In the genomic region with DNA sequence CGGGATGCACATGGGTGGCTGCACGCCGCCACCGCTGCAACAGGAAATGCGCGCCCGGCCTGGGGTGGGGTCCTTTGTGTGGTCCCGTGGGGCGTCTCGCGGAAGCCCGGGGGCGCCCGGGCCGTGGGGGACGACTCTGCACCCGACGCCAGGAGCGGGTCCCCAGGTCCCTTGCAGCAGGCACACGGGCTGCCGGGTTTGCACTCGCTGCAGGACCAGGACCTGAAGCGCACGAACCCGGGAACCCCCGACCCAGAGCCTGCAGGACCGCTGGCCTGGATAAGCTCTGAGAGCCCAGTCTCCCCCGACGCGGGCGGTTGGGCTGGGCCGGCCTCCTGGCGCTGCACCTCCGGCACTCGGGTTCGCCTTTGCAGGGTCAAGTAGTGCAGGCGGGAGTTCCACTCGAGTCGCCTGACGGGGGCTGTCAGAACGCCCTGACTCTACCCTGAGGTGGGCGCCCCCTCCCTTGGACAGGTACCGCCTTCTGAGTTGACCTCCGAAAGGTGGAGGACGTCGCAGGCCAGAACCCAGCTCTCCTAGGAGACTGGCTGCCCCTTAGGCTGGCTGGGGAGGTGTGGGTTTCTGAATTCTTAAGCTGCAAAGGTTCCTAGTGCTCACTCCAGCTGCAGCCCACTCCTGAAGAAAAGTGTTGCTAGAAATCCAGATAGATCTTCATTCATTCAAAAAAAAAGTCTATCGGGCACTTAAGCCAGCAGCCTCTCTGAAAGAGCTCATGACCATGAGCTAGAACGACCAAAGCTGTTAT, we compare ENCODE assay signal across 1 cellular context.
TF ChIP-seq lines count a peak whose summit lies in the region.

No MANE protein-coding gene starts in this region.

TF ChIP-seq in HepG2, 621 proteins besides CTCF, POLR2A, EP300 and RAD21 (continued from another document and continues in another):
- no peak for TF ChIP-seq ZNF564 (CRISPR knock-in tag; IDR thresholded peaks at IDR 0.05)
- 0 out of 2 replicates have a peak, but pooled peaks have one; percentile 11 for TF ChIP-seq MEIS2 (CRISPR knock-in tag; IDR thresholded peaks at IDR 0.05)
- no peak for TF ChIP-seq ZNF670 (CRISPR knock-in tag; IDR thresholded peaks at IDR 0.05; ENCODE audit: borderline replicate concordance)
- TF ChIP-seq, protein P1, sequence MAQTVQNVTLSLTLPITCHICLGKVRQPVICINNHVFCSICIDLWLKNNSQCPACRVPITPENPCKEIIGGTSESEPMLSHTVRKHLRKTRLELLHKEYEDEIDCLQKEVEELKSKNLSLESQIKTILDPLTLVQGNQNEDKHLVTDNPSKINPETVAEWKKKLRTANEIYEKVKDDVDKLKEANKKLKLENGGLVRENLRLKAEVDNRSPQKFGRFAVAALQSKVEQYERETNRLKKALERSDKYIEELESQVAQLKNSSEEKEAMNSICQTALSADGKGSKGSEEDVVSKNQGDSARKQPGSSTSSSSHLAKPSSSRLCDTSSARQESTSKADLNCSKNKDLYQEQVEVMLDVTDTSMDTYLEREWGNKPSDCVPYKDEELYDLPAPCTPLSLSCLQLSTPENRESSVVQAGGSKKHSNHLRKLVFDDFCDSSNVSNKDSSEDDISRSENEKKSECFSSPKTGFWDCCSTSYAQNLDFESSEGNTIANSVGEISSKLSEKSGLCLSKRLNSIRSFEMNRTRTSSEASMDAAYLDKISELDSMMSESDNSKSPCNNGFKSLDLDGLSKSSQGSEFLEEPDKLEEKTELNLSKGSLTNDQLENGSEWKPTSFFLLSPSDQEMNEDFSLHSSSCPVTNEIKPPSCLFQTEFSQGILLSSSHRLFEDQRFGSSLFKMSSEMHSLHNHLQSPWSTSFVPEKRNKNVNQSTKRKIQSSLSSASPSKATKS (CRISPR knock-in tag; IDR thresholded peaks at IDR 0.05): no peak
- no peak for TF ChIP-seq ZNF235 (CRISPR knock-in tag; IDR thresholded peaks at IDR 0.05; ENCODE audit: borderline replicate concordance)
- TF ChIP-seq RBFOX2 (IDR thresholded peaks at IDR 0.05; ENCODE audit: low read depth, low read length): no peak; the same call in none of the 2 replicates
- TF ChIP-seq ZNF558 (CRISPR knock-in tag; IDR thresholded peaks at IDR 0.05; ENCODE audit: borderline replicate concordance): no peak
- no peak for TF ChIP-seq SAFB2 (CRISPR knock-in tag; IDR thresholded peaks at IDR 0.05; ENCODE audit: borderline replicate concordance, low read depth)
- no peak for TF ChIP-seq ZNF724P (CRISPR knock-in tag; IDR thresholded peaks at IDR 0.05; ENCODE audit: borderline replicate concordance)
- 0 out of 2 replicates have a peak, but pooled peaks have one; percentile 62 for TF ChIP-seq ZBTB42 (CRISPR knock-in tag; IDR thresholded peaks at IDR 0.05)
- TF ChIP-seq ZSCAN29 (CRISPR knock-in tag; conservative IDR thresholded peaks at IDR 0.05): no peak
- TF ChIP-seq REXO4 (CRISPR knock-in tag; IDR thresholded peaks at IDR 0.05; ENCODE audit: borderline replicate concordance): no peak
- no peak for TF ChIP-seq DMAP1 (CRISPR knock-in tag; IDR thresholded peaks at IDR 0.05)
- no peak for TF ChIP-seq DNMT1 (CRISPR knock-in tag; IDR thresholded peaks at IDR 0.05)
- no peak for TF ChIP-seq GABPA (IDR thresholded peaks at IDR 0.05; ENCODE audit: low read depth, low read length)
- no peak for TF ChIP-seq GABPA (CRISPR knock-in tag; IDR thresholded peaks at IDR 0.05; ENCODE audit: low read depth)
- no peak for TF ChIP-seq KLF16 (CRISPR knock-in tag; IDR thresholded peaks at IDR 0.05)
- TF ChIP-seq, protein P2, sequence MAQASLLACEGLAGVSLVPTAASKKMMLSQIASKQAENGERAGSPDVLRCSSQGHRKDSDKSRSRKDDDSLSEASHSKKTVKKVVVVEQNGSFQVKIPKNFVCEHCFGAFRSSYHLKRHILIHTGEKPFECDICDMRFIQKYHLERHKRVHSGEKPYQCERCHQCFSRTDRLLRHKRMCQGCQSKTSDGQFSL (CRISPR knock-in tag; IDR thresholded peaks at IDR 0.05): no peak
- TF ChIP-seq ETV5 (CRISPR knock-in tag; IDR thresholded peaks at IDR 0.05; ENCODE audit: borderline replicate concordance): no peak; the same call in 1 of the 2 replicates
- TF ChIP-seq PCBP2 (optimal IDR thresholded peaks at IDR 0.05; ENCODE audit: low read depth, low read length, poor library complexity, severe bottlenecking): no peak
- no peak for TF ChIP-seq KMT2B (CRISPR knock-in tag; IDR thresholded peaks at IDR 0.05)
- TF ChIP-seq, protein P3, sequence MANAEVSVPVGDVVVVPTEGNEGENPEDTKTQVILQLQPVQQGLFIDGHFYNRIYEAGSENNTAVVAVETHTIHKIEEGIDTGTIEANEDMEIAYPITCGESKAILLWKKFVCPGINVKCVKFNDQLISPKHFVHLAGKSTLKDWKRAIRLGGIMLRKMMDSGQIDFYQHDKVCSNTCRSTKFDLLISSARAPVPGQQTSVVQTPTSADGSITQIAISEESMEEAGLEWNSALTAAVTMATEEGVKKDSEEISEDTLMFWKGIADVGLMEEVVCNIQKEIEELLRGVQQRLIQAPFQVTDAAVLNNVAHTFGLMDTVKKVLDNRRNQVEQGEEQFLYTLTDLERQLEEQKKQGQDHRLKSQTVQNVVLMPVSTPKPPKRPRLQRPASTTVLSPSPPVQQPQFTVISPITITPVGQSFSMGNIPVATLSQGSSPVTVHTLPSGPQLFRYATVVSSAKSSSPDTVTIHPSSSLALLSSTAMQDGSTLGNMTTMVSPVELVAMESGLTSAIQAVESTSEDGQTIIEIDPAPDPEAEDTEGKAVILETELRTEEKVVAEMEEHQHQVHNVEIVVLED (CRISPR knock-in tag; IDR thresholded peaks at IDR 0.05; ENCODE audit: borderline replicate concordance): peak; percentile 18; the same call in 1 of the 2 replicates
- no peak for TF ChIP-seq ZNF230 (CRISPR knock-in tag; IDR thresholded peaks at IDR 0.05)
- TF ChIP-seq CBFB (CRISPR knock-in tag; IDR thresholded peaks at IDR 0.05): no peak
- 0 out of 2 replicates have a peak, but pooled peaks have one; percentile 66 for TF ChIP-seq ZNF776 (CRISPR knock-in tag; IDR thresholded peaks at IDR 0.05)
- TF ChIP-seq, protein P4, sequence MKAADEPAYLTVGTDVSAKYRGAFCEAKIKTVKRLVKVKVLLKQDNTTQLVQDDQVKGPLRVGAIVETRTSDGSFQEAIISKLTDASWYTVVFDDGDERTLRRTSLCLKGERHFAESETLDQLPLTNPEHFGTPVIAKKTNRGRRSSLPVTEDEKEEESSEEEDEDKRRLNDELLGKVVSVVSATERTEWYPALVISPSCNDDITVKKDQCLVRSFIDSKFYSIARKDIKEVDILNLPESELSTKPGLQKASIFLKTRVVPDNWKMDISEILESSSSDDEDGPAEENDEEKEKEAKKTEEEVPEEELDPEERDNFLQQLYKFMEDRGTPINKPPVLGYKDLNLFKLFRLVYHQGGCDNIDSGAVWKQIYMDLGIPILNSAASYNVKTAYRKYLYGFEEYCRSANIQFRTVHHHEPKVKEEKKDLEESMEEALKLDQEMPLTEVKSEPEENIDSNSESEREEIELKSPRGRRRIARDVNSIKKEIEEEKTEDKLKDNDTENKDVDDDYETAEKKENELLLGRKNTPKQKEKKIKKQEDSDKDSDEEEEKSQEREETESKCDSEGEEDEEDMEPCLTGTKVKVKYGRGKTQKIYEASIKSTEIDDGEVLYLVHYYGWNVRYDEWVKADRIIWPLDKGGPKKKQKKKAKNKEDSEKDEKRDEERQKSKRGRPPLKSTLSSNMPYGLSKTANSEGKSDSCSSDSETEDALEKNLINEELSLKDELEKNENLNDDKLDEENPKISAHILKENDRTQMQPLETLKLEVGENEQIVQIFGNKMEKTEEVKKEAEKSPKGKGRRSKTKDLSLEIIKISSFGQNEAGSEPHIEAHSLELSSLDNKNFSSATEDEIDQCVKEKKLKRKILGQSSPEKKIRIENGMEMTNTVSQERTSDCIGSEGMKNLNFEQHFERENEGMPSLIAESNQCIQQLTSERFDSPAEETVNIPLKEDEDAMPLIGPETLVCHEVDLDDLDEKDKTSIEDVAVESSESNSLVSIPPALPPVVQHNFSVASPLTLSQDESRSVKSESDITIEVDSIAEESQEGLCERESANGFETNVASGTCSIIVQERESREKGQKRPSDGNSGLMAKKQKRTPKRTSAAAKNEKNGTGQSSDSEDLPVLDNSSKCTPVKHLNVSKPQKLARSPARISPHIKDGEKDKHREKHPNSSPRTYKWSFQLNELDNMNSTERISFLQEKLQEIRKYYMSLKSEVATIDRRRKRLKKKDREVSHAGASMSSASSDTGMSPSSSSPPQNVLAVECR (CRISPR knock-in tag; IDR thresholded peaks at IDR 0.05; ENCODE audit: borderline replicate concordance): peak; percentile 55
- no peak for TF ChIP-seq CBX1 (IDR thresholded peaks at IDR 0.05; ENCODE audit: low read depth)
- TF ChIP-seq SMARCE1 (IDR thresholded peaks at IDR 0.05; ENCODE audit: borderline replicate concordance): no peak
- no peak for TF ChIP-seq ZNF746 (CRISPR knock-in tag; IDR thresholded peaks at IDR 0.05)
- TF ChIP-seq RFX1 (IDR thresholded peaks at IDR 0.05): no peak
- no peak for TF ChIP-seq NFKBIZ (CRISPR knock-in tag; IDR thresholded peaks at IDR 0.05)
- TF ChIP-seq, protein P5, sequence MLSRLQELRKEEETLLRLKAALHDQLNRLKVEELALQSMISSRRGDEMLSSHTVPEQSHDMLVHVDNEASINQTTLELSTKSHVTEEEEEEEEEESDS (CRISPR knock-in tag; IDR thresholded peaks at IDR 0.05; ENCODE audit: borderline replicate concordance): 0 out of 2 replicates have a peak, but pooled peaks have one; percentile 46
- no peak for TF ChIP-seq SIX4 (CRISPR knock-in tag; IDR thresholded peaks at IDR 0.05)
- TF ChIP-seq ZNF329 (CRISPR knock-in tag; IDR thresholded peaks at IDR 0.05; ENCODE audit: low read depth): no peak
- TF ChIP-seq, protein P6, sequence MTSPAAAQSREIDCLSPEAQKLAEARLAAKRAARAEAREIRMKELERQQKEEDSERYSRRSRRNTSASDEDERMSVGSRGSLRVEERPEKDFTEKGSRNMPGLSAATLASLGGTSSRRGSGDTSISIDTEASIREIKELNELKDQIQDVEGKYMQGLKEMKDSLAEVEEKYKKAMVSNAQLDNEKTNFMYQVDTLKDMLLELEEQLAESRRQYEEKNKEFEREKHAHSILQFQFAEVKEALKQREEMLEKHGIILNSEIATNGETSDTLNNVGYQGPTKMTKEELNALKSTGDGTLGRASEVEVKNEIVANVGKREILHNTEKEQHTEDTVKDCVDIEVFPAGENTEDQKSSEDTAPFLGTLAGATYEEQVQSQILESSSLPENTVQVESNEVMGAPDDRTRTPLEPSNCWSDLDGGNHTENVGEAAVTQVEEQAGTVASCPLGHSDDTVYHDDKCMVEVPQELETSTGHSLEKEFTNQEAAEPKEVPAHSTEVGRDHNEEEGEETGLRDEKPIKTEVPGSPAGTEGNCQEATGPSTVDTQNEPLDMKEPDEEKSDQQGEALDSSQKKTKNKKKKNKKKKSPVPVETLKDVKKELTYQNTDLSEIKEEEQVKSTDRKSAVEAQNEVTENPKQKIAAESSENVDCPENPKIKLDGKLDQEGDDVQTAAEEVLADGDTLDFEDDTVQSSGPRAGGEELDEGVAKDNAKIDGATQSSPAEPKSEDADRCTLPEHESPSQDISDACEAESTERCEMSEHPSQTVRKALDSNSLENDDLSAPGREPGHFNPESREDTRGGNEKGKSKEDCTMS (CRISPR knock-in tag; conservative IDR thresholded peaks at IDR 0.05): no peak
- no peak for TF ChIP-seq FOXA1 (IDR thresholded peaks at IDR 0.05)
- TF ChIP-seq FOXA1 (CRISPR knock-in tag; IDR thresholded peaks at IDR 0.05): no peak
- TF ChIP-seq LCORL (IDR thresholded peaks at IDR 0.05): no peak
- TF ChIP-seq LCORL (CRISPR knock-in tag; IDR thresholded peaks at IDR 0.05): no peak
- TF ChIP-seq ZNF619 (CRISPR knock-in tag; IDR thresholded peaks at IDR 0.05): no peak
- TF ChIP-seq, protein P7, sequence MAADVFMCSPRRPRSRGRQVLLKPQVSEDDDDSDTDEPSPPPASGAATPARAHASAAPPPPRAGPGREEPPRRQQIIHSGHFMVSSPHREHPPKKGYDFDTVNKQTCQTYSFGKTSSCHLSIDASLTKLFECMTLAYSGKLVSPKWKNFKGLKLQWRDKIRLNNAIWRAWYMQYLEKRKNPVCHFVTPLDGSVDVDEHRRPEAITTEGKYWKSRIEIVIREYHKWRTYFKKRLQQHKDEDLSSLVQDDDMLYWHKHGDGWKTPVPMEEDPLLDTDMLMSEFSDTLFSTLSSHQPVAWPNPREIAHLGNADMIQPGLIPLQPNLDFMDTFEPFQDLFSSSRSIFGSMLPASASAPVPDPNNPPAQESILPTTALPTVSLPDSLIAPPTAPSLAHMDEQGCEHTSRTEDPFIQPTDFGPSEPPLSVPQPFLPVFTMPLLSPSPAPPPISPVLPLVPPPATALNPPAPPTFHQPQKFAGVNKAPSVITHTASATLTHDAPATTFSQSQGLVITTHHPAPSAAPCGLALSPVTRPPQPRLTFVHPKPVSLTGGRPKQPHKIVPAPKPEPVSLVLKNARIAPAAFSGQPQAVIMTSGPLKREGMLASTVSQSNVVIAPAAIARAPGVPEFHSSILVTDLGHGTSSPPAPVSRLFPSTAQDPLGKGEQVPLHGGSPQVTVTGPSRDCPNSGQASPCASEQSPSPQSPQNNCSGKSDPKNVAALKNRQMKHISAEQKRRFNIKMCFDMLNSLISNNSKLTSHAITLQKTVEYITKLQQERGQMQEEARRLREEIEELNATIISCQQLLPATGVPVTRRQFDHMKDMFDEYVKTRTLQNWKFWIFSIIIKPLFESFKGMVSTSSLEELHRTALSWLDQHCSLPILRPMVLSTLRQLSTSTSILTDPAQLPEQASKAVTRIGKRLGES (CRISPR knock-in tag; IDR thresholded peaks at IDR 0.05; ENCODE audit: borderline replicate concordance): no peak
- TF ChIP-seq, protein P8, sequence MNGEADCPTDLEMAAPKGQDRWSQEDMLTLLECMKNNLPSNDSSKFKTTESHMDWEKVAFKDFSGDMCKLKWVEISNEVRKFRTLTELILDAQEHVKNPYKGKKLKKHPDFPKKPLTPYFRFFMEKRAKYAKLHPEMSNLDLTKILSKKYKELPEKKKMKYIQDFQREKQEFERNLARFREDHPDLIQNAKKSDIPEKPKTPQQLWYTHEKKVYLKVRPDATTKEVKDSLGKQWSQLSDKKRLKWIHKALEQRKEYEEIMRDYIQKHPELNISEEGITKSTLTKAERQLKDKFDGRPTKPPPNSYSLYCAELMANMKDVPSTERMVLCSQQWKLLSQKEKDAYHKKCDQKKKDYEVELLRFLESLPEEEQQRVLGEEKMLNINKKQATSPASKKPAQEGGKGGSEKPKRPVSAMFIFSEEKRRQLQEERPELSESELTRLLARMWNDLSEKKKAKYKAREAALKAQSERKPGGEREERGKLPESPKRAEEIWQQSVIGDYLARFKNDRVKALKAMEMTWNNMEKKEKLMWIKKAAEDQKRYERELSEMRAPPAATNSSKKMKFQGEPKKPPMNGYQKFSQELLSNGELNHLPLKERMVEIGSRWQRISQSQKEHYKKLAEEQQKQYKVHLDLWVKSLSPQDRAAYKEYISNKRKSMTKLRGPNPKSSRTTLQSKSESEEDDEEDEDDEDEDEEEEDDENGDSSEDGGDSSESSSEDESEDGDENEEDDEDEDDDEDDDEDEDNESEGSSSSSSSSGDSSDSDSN (CRISPR knock-in tag; IDR thresholded peaks at IDR 0.05): peak; percentile 67
- TF ChIP-seq ZNF256 (CRISPR knock-in tag; conservative IDR thresholded peaks at IDR 0.05): no peak
- no peak for TF ChIP-seq ADNP (CRISPR knock-in tag; IDR thresholded peaks at IDR 0.05)
- no peak for TF ChIP-seq KLF12 (CRISPR knock-in tag; IDR thresholded peaks at IDR 0.05; ENCODE audit: borderline replicate concordance)
- no peak for TF ChIP-seq PRMT3 (CRISPR knock-in tag; IDR thresholded peaks at IDR 0.05; ENCODE audit: borderline replicate concordance, low read depth)
